ENCODE assay signal across 21 cellular contexts in the genomic region with DNA sequence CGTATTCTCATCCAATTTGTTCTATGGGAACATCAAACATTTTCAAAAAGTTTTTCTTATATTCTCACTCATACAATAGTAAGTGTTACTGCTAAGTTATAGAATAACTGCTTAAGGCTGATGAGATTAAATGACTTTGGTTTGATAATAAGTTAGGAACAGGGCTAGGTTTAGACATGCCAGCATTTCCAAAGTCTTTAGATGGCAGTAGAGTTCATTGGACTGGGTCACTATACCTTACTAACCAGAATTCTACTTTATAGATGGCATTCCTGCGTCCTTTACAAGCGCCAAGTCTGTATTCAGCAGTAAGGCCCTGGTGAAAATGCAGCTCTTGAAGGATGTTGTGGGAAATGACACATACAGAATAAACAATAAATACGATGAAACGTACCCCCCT. TPM values are rescaled to one million over a fixed set of nuclear protein-coding genes. Genes with fewer than 3 reads are reported as not detected.
"Had no signal": no experiment of that assay in that cellular context is flagged by ENCODE, and none has a peak within 500 bp of the region (broad histone marks: within the 10 kb centered on the region; RNA-seq: fewer than 3 reads in every experiment).

No MANE protein-coding gene starts in this region.

- H3K4me3 ChIP-seq: colonic mucosa, lower lobe of right lung, mucosa of descending colon, right lobe of liver, skin epidermis, stomach, suprapubic skin, tibial nerve had no signal

- ATAC-seq: activated T-cell treated with anti-CD3 and anti-CD28 coated beads, Interleukin-2, amount 50 U/mL, for 72 hours; foreskin keratinocyte; lower lobe of right lung; mucosa of descending colon; right lobe of liver; stimulated activated memory B cell treated with anti-CD40 and anti-IgM and Interleukin-4, amounts not matched to agents 10 μg/mL and 1 μg/mL and 100 μg/mL, for 72 hours had no signal

- H3K36me3 ChIP-seq: colonic mucosa, lower lobe of right lung, right lobe of liver, stomach, suprapubic skin, tibial nerve had no signal

- H3K4me1 ChIP-seq: colonic mucosa, foreskin keratinocyte, lower lobe of right lung, right lobe of liver, stomach, suprapubic skin, tibial nerve had no signal

- H3K9me3 ChIP-seq: colonic mucosa, lower lobe of right lung, mucosa of descending colon, right lobe of liver, stomach, suprapubic skin, tibial nerve had no signal

- DNase-seq: activated CD4-positive, alpha-beta memory T cell treated with anti-CD3 and anti-CD28 coated beads for 36 hours; activated CD4-positive, alpha-beta T cell treated with anti-CD3 and anti-CD28 coated beads for 48 hours; activated effector memory CD4-positive, alpha-beta T cell treated with Interleukin-2 at 50 U/mL for 16 hours; activated naive CD4-positive, alpha-beta T cell treated with anti-CD3 and anti-CD28 coated beads, Interleukin-2, amount 10 ng/mL, durations not matched to agents 7 days and 5 days; activated T-cell treated with anti-CD3 and anti-CD28 coated beads, Interleukin-2, amount 50 U/mL, for 72 hours; amygdala; colonic mucosa; foreskin keratinocyte; kidney; lower lobe of right lung; mesendoderm; mucosa of descending colon; nucleus accumbens; right lobe of liver; stimulated activated CD4-positive, alpha-beta T cell treated with anti-CD3 and anti-CD28 coated beads, Interleukin-2, amount 100 ng/mL, for 24 hours; stomach had no signal

- H3K27me3 ChIP-seq: colonic mucosa, foreskin keratinocyte, right lobe of liver, stomach, suprapubic skin, tibial nerve had no signal

- H3K27ac ChIP-seq: colonic mucosa, epithelial cell of prostate, foreskin keratinocyte, lower lobe of right lung, right lobe of liver, skin epidermis, stomach, suprapubic skin, tibial nerve had no signal

RNA-seq across cellular contexts. Expression of a gene that starts 21.7 kb away (rescaled TPM):
- total RNA-seq: activated T-cell treated with anti-CD3 and anti-CD28 coated beads, Interleukin-2, amount 50 U/mL, for 72 hours; colonic mucosa; lower lobe of right lung had no signal
